16 cellular contexts compared by ENCODE assay signal in genomic region chr6:8047466-8048292, GRCh38. TPM values are rescaled to one million over a fixed set of nuclear protein-coding genes. Genes with fewer than 3 reads are reported as not detected.
A peak's percentile ranks its signal among the peaks of the same experiment; 100 is the strongest.
DNase-seq lines count a peak whose midpoint lies in the region; ATAC-seq and TF ChIP-seq lines count a peak whose summit lies in the region.
"Had no signal": no experiment of that assay in that cellular context is flagged by ENCODE, and none has a peak within 500 bp of the region (broad histone marks: within the 10 kb centered on the region; RNA-seq: fewer than 3 reads in every experiment).

No MANE protein-coding gene starts in this region.

- H3K36me3 ChIP-seq in left ventricle myocardium inferior: peaks cover 31% of the 10 kb centered on the region

- H3K4me1 ChIP-seq in left ventricle myocardium inferior: peaks cover 7% of the 10 kb centered on the region
- H3K4me1 ChIP-seq: upper lobe of left lung had no signal

- TF ChIP-seq CTCF in left ventricle myocardium inferior (IDR thresholded peaks at IDR 0.05; ENCODE audit: borderline replicate concordance) (no peak), cardiac fibroblast (IDR thresholded peaks at IDR 0.05; ENCODE audit: low read depth, low read length) (no peak)

- H3K27me3 ChIP-seq in left ventricle myocardium inferior (ENCODE audit: low read depth): no peaks in the 10 kb centered on the region
- H3K27me3 ChIP-seq: upper lobe of left lung had no signal

- intact Hi-C loops in left ventricle myocardium inferior (cut with micrococcal nuclease) (no loop called here), left ventricle myocardium superior (cut with micrococcal nuclease) (no loop called here)

- H3K27ac ChIP-seq in left ventricle myocardium inferior (replicated peaks): peak overlapping the region; percentile 10
- H3K27ac ChIP-seq: upper lobe of left lung had no signal

- DNase-seq in left ventricle myocardium inferior: no peak
- DNase-seq in left ventricle myocardium superior: no peak
- DNase-seq in cardiac fibroblast (ENCODE audit: low read depth in 2 of 2): peak; percentile 49 to 86
- peak; percentile 33 for DNase-seq in kidney glomerular epithelial cell (lab: John Stamatoyannopoulos, UW)
- DNase-seq in NCI-H2171 treated with DMSO at 0.1 percent for 48 hours (lab: John Stamatoyannopoulos, UW): no peak
- DNase-seq in C1 segment of cervical spinal cord (lab: John Stamatoyannopoulos, UW): no peak
- DNase-seq: activated CD4-positive, alpha-beta T cell treated with anti-CD3 and anti-CD28 coated beads, Interleukin-2, amount 50 U/mL, for 4 hours; activated effector memory CD4-positive, alpha-beta T cell treated with Interleukin-2 at 50 U/mL for 16 hours; DMS79; left cardiac atrium; MV-4-11; NCI-H446 treated with DMSO at 0.1 percent for 48 hours; upper lobe of left lung had no signal

- H3K4me3 ChIP-seq in left ventricle myocardium inferior: no peak overlapping the region
- no peak overlapping the region for H3K4me3 ChIP-seq in cardiac fibroblast (replicated peaks in 1 of 2; ENCODE audit: low read depth in 2 of 2, low read length in 2 of 2)
- H3K4me3 ChIP-seq: upper lobe of left lung had no signal

- peaks cover 4% of the 10 kb centered on the region for H3K9me3 ChIP-seq in left ventricle myocardium inferior (replicated peaks)
- H3K9me3 ChIP-seq: upper lobe of left lung had no signal

- ATAC-seq in left ventricle myocardium superior (no peak), GM21381 (IDR thresholded peaks at IDR 0.05; ENCODE audit: unreplicated experiment) (no peak), SK-N-SH treated with all-trans-retinoic acid at 6 μM for 48 hours (no peak)
- ATAC-seq: natural killer cell treated with Interleukin-12 subunit alpha and Interleukin-12 subunit beta and Interleukin-15 and Interleukin-18, amount 100 ng/mL, for 72 hours had no signal

TF ChIP-seq in SK-N-SH treated with all-trans-retinoic acid at 6 μM for 48 hours, 23 proteins besides CTCF, POLR2A, EP300 and RAD21:
- TF ChIP-seq SNAI2 (CRISPR knock-in tag; IDR thresholded peaks at IDR 0.05): no peak
- no peak for TF ChIP-seq CSDC2 (CRISPR knock-in tag; IDR thresholded peaks at IDR 0.05)

RNA-seq across cellular contexts. Expression of gene BLOC1S5, which starts 16.5 kb away (rescaled TPM):
- total RNA-seq in left ventricle myocardium inferior (8.5 TPM), left ventricle myocardium superior (10.3 TPM)

RNA-seq across cellular contexts. Expression of gene EEF1E1, which starts 54.7 kb away (rescaled TPM):
- total RNA-seq in left ventricle myocardium inferior (15.5 TPM), left ventricle myocardium superior (11.0 TPM)

Comparison
In these comparisons a context has a peak if more than half of its experiments do, and no peak if none do; other contexts are left out.
1. DNase-seq: peak in cardiac fibroblast (2 of 2) and kidney glomerular epithelial cell (single experiment); none in left ventricle myocardium inferior (single experiment), left ventricle myocardium superior (single experiment), NCI-H2171 treated with DMSO at 0.1 percent for 48 hours (single experiment) and C1 segment of cervical spinal cord (0 of 14).